In the genomic region with DNA sequence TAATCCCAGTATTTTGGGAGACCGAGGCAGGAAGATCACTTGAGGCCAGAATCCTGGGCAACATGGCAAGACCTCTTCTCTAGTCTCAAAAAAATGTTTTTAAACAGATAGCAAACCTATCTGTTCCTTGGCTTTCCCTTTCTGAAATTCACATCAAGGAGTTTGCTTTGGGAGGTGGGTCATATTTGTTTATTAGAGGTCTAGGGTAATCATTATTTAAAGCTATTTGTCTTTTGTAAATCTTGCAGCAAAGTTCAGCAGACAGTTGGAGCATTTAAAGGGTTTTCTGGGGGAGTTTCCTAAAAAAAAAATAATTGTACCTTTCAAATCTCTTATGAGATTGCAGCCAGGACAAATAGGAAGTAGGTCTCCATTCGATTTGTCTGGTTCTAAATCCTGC, we compare ENCODE assay signal across 8 cellular contexts. TPM values are rescaled to one million over a fixed set of nuclear protein-coding genes. Genes with fewer than 3 reads are reported as not detected.
"Had no signal": no experiment of that assay in that cellular context is flagged by ENCODE, and none has a peak within 500 bp of the region (broad histone marks: within the 10 kb centered on the region; RNA-seq: fewer than 3 reads in every experiment).

No MANE protein-coding gene starts in this region.

- FAIRE-seq: HTR-8/SVneo, K562 had no signal

- H3K27ac ChIP-seq: HL-60 had no signal

- H3K4me3 ChIP-seq: K562 had no signal

- DNase-seq: IMR-90, KBM-7 had no signal

- ATAC-seq: K562 had no signal

RNA-seq across cellular contexts. Expression of a gene that starts 49.0 kb away (rescaled TPM):
- total RNA-seq: HT-29, HT1080 had no signal
- polyA plus RNA-seq: IgD-negative memory B cell had no signal
